22 cellular contexts compared by ENCODE assay signal in genomic region chr12:89273525-89273924, GRCh38.
"Had no signal": no experiment of that assay in that cellular context is flagged by ENCODE, and none has a peak within 500 bp of the region (broad histone marks: within the 10 kb centered on the region; RNA-seq: fewer than 3 reads in every experiment).

No MANE protein-coding gene starts in this region.

- H3K4me1 ChIP-seq: body of pancreas, stomach, suprapubic skin, transverse colon had no signal

- H3K36me3 ChIP-seq: cardiac muscle cell, stomach, suprapubic skin, transverse colon had no signal

- H3K27ac Mint-ChIP-seq: activated B cell treated with CpG ODN at 0.5 μM for 24 hours; activated CD8-positive, alpha-beta T cell treated with anti-CD3 and anti-CD28 coated beads for 36 hours; activated naive CD4-positive, alpha-beta T cell treated with anti-CD3 and anti-CD28 coated beads for 36 hours; stimulated activated memory B cell treated with anti-CD40 and anti-IgM and Interleukin-4, amounts not matched to agents 10 μg/mL and 1 μg/mL and 100 μg/mL, for 72 hours had no signal

- H3K27ac ChIP-seq: body of pancreas, cardiac muscle cell, epithelial cell of prostate, stomach, suprapubic skin, transverse colon had no signal

- H3K4me3 Mint-ChIP-seq: activated B cell treated with CpG ODN at 0.5 μM for 24 hours; activated CD8-positive, alpha-beta T cell treated with anti-CD3 and anti-CD28 coated beads for 36 hours; activated naive CD4-positive, alpha-beta T cell treated with anti-CD3 and anti-CD28 coated beads for 36 hours; stimulated activated memory B cell treated with anti-CD40 and anti-IgM and Interleukin-4, amounts not matched to agents 10 μg/mL and 1 μg/mL and 100 μg/mL, for 72 hours had no signal

- H3K4me1 Mint-ChIP-seq: activated B cell treated with CpG ODN at 0.5 μM for 24 hours, naive B cell had no signal

- H3K27me3 Mint-ChIP-seq: activated B cell treated with CpG ODN at 0.5 μM for 24 hours; activated CD8-positive, alpha-beta T cell treated with anti-CD3 and anti-CD28 coated beads for 36 hours; naive B cell; stimulated activated memory B cell treated with anti-CD40 and anti-IgM and Interleukin-4, amounts not matched to agents 10 μg/mL and 1 μg/mL and 100 μg/mL, for 72 hours had no signal

- H3K27me3 ChIP-seq: body of pancreas, cardiac muscle cell, stomach, suprapubic skin, transverse colon had no signal

- H3K36me3 Mint-ChIP-seq: naive B cell; stimulated activated memory B cell treated with anti-CD40 and anti-IgM and Interleukin-4, amounts not matched to agents 10 μg/mL and 1 μg/mL and 100 μg/mL, for 72 hours had no signal

- DNase-seq: activated B cell treated with CpG ODN at 0.5 μM for 24 hours; activated CD4-positive, alpha-beta T cell treated with anti-CD3 and anti-CD28 coated beads for 4 hours; activated CD8-positive, alpha-beta T cell treated with anti-CD3 and anti-CD28 coated beads for 36 hours; activated naive CD4-positive, alpha-beta T cell treated with anti-CD3 and anti-CD28 coated beads for 36 hours; activated T-cell treated with anti-CD3 and anti-CD28 coated beads, Interleukin-2, amount 50 U/mL, for 1 hour; body of pancreas; foreskin fibroblast; kidney; naive B cell; nucleus accumbens; posterior cingulate gyrus; small intestine; stomach; T1000; transverse colon had no signal

- ATAC-seq: activated CD8-positive, alpha-beta T cell treated with anti-CD3 and anti-CD28 coated beads for 36 hours; body of pancreas; sciatic nerve; stimulated activated memory B cell treated with anti-CD40 and anti-IgM and Interleukin-4, amounts not matched to agents 10 μg/mL and 1 μg/mL and 100 μg/mL, for 72 hours had no signal

- H3K4me3 ChIP-seq: body of pancreas, cardiac muscle cell, lung, stomach, suprapubic skin, transverse colon had no signal

- H3K9me3 ChIP-seq: body of pancreas, stomach, suprapubic skin, transverse colon had no signal

- FAIRE-seq: small intestine, urothelium cell line had no signal
